Comparison of ENCODE assay signal across 1 cellular context in the genomic region with DNA sequence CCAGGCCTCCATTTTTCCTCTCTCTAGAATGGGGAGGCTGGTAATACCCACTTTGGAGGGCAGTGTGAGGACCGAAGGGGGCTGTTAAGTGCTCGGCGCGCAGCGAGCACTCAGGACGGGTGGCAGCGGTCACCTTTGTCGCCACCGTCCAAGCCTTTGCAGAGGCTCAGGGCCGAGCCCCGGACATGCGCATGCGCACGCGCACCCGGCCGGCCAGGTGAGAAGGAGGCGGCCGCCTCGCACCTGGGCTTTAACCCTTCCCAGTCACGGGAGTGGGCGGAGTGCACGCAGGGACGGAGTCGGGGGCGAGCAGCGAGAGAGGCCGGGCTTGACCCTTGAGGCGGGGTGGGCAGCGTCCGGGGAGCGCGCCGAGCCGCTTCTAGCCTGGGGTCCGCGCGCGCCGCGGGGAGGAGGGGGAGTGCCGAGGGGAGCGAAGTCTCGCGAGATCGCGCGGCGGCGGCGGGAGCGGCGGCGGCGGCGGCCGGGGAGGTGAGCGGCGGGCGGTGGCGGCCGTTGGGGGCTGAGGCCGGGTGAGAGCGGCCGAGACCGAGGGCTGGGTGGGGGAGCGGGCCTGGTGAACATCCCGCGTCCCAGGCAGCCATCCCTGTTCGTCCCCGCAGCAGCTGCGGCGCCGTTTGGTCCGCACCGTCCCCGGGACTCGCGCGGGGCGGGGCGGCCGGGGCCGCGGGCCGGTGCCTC.
TF ChIP-seq lines count a peak whose summit lies in the region.

A gene with protein sequence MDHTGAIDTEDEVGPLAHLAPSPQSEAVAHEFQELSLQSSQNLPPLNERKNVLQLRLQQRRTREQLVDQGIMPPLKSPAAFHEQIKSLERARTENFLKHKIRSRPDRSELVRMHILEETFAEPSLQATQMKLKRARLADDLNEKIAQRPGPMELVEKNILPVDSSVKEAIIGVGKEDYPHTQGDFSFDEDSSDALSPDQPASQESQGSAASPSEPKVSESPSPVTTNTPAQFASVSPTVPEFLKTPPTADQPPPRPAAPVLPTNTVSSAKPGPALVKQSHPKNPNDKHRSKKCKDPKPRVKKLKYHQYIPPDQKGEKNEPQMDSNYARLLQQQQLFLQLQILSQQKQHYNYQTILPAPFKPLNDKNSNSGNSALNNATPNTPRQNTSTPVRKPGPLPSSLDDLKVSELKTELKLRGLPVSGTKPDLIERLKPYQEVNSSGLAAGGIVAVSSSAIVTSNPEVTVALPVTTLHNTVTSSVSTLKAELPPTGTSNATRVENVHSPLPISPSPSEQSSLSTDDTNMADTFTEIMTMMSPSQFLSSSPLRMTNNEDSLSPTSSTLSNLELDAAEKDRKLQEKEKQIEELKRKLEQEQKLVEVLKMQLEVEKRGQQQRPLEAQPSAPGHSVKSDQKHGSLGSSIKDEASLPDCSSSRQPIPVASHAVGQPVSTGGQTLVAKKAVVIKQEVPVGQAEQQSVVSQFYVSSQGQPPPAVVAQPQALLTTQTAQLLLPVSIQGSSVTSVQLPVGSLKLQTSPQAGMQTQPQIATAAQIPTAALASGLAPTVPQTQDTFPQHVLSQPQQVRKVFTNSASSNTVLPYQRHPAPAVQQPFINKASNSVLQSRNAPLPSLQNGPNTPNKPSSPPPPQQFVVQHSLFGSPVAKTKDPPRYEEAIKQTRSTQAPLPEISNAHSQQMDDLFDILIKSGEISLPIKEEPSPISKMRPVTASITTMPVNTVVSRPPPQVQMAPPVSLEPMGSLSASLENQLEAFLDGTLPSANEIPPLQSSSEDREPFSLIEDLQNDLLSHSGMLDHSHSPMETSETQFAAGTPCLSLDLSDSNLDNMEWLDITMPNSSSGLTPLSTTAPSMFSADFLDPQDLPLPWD (plus strand): TSS at position 443 of the 699 bp plus-strand sequence. CDS start 69,288 bp downstream, outside the sequence.

TF ChIP-seq in HCT116, 20 proteins besides CTCF, POLR2A, EP300 and RAD21 (continued from another document):
- TF ChIP-seq, protein P1, sequence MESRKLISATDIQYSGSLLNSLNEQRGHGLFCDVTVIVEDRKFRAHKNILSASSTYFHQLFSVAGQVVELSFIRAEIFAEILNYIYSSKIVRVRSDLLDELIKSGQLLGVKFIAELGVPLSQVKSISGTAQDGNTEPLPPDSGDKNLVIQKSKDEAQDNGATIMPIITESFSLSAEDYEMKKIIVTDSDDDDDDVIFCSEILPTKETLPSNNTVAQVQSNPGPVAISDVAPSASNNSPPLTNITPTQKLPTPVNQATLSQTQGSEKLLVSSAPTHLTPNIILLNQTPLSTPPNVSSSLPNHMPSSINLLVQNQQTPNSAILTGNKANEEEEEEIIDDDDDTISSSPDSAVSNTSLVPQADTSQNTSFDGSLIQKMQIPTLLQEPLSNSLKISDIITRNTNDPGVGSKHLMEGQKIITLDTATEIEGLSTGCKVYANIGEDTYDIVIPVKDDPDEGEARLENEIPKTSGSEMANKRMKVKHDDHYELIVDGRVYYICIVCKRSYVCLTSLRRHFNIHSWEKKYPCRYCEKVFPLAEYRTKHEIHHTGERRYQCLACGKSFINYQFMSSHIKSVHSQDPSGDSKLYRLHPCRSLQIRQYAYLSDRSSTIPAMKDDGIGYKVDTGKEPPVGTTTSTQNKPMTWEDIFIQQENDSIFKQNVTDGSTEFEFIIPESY (IDR thresholded peaks at IDR 0.05; ENCODE audit: extremely low read depth, insufficient replicate concordance, low read length) = peak; percentile 93
- TF ChIP-seq, protein P2, sequence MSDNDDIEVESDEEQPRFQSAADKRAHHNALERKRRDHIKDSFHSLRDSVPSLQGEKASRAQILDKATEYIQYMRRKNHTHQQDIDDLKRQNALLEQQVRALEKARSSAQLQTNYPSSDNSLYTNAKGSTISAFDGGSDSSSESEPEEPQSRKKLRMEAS (IDR thresholded peaks at IDR 0.05) = peak; percentile 82
TF ChIP-seq in HCT116: peak in this region for 6.
